In genomic region chr7:74101061-74101681, GRCh38 we compare ENCODE assay signal across 9 cellular contexts. TPM values are rescaled to one million over a fixed set of nuclear protein-coding genes. Genes with fewer than 3 reads are reported as not detected.
DNase-seq lines count a peak whose midpoint lies in the region; ATAC-seq and TF ChIP-seq lines count a peak whose summit lies in the region.
"Had no signal": no experiment of that assay in that cellular context is flagged by ENCODE, and none has a peak within 500 bp of the region (broad histone marks: within the 10 kb centered on the region; RNA-seq: fewer than 3 reads in every experiment).

No MANE protein-coding gene starts in this region.

- intact Hi-C loops in sciatic nerve (cut with DNase I) (no loop called here), esophagus squamous epithelium (cut with DNase I) (no loop called here)

- H3K36me3 ChIP-seq in Peyer's patch (peaks cover 0 to 23% (median 0%) of the 10 kb centered on the region in 3 donors), esophagus squamous epithelium (peaks cover 0 to 67% (median 9%) of the 10 kb centered on the region in 3 donors)

- H3K27me3 Mint-ChIP-seq in activated T-cell treated with anti-CD3 and anti-CD28 coated beads, Interleukin-2, amount 50 U/mL, for 72 hours (ENCODE audit: low read depth), result no peaks in the 10 kb centered on the region
- H3K27me3 Mint-ChIP-seq: activated T-cell treated with anti-CD3 and anti-CD28 coated beads, Interleukin-2, amount 50 U/mL, for 24 hours had no signal

- H3K4me1 Mint-ChIP-seq in activated T-cell treated with anti-CD3 and anti-CD28 coated beads, Interleukin-2, amount 50 U/mL, for 72 hours (ENCODE audit: low read depth), result no peaks in the 10 kb centered on the region

- H3K4me3 Mint-ChIP-seq in activated T-cell treated with anti-CD3 and anti-CD28 coated beads, Interleukin-2, amount 50 U/mL, for 72 hours, result no peak overlapping the region
- H3K4me3 Mint-ChIP-seq: activated T-cell treated with anti-CD3 and anti-CD28 coated beads, Interleukin-2, amount 50 U/mL, for 24 hours had no signal

- H3K27me3 ChIP-seq in Peyer's patch (no peaks in the 10 kb centered on the region), esophagus squamous epithelium (no peaks in the 10 kb centered on the region)

- TF ChIP-seq CTCF in Peyer's patch (IDR thresholded peaks at IDR 0.05) (no peak), esophagus squamous epithelium (IDR thresholded peaks at IDR 0.05) (no peak)

- 63 to 84% methylated on average over 7 of the region's 8 CpGs for WGBS in esophagus squamous epithelium, 2 donors

- TF ChIP-seq POLR2A in Peyer's patch (IDR thresholded peaks at IDR 0.05), result no peak
- TF ChIP-seq POLR2A in esophagus squamous epithelium (IDR thresholded peaks at IDR 0.05), result no peak

- no peaks in the 10 kb centered on the region for H3K4me1 ChIP-seq in Peyer's patch
- peaks cover 0 to 57% (median 21%) of the 10 kb centered on the region in 3 donors for H3K4me1 ChIP-seq in esophagus squamous epithelium

- H3K27ac Mint-ChIP-seq in activated T-cell treated with anti-CD3 and anti-CD28 coated beads, Interleukin-2, amount 50 U/mL, for 72 hours, result no peak overlapping the region
- H3K27ac Mint-ChIP-seq: activated T-cell treated with anti-CD3 and anti-CD28 coated beads, Interleukin-2, amount 50 U/mL, for 24 hours had no signal

- no peak overlapping the region for H3K4me3 ChIP-seq in Peyer's patch
- no peak overlapping the region for H3K4me3 ChIP-seq in esophagus squamous epithelium

- peak overlapping the region in 2 of 4 donors; percentile 26 to 47 for H3K27ac ChIP-seq in Peyer's patch
- peak overlapping the region in 2 of 4 donors; percentile 25 to 39 for H3K27ac ChIP-seq in esophagus squamous epithelium

- DNase-seq in Peyer's patch (peak in 2 of 3 donors; percentile 53 to 70), sciatic nerve (ENCODE audit: low spot score) (no peak), SKM-1 (lab: John Stamatoyannopoulos, UW; ENCODE audit: unreplicated experiment) (no peak), esophagus squamous epithelium (lab: John Stamatoyannopoulos, UW) (no peak), inferior parietal cortex (ENCODE audit: extremely low spot score) (no peak)
- DNase-seq in activated T-cell treated with anti-CD3 and anti-CD28 coated beads, Interleukin-2, amount 50 U/mL, for 72 hours, result no peak
- DNase-seq: activated T-cell treated with anti-CD3 and anti-CD28 coated beads, Interleukin-2, amount 50 U/mL, for 24 hours had no signal

- H3K9me3 ChIP-seq in Peyer's patch (no peaks in the 10 kb centered on the region), esophagus squamous epithelium (no peaks in the 10 kb centered on the region)

- peaks cover 4 to 7% of the 10 kb centered on the region in 2 donors for H3K36me3 Mint-ChIP-seq in activated T-cell treated with anti-CD3 and anti-CD28 coated beads, Interleukin-2, amount 50 U/mL, for 72 hours (ENCODE audit: insufficient read depth in 2 of 2)

- peak; percentile 91 for ATAC-seq in GM18909 (IDR thresholded peaks at IDR 0.05; ENCODE audit: poor library complexity, unreplicated experiment)
- ATAC-seq in HG02852 (IDR thresholded peaks at IDR 0.05; ENCODE audit: unreplicated experiment), result peak; percentile 91
- peak; percentile 56 for ATAC-seq in sciatic nerve
- no peak for ATAC-seq in activated T-cell treated with anti-CD3 and anti-CD28 coated beads, Interleukin-2, amount 50 U/mL, for 72 hours (replicated peaks in 1 of 2)

- peaks cover 0 to 2% of the 10 kb centered on the region in 2 donors for H3K9me3 Mint-ChIP-seq in activated T-cell treated with anti-CD3 and anti-CD28 coated beads, Interleukin-2, amount 50 U/mL, for 72 hours
- H3K9me3 Mint-ChIP-seq: activated T-cell treated with anti-CD3 and anti-CD28 coated beads, Interleukin-2, amount 50 U/mL, for 24 hours had no signal

RNA-seq across cellular contexts. Expression of gene LIMK1, which starts 17.6 kb away (rescaled TPM):
- total RNA-seq in Peyer's patch (10 to 100 TPM in 2 of 4 donors, 1 to 10 TPM in 2; 3.7 to 38.0 (median 11.7) TPM), sciatic nerve (17.6 TPM), esophagus squamous epithelium (10 to 100 TPM in 3 of 4 donors, 1 to 10 TPM in 1; 8.0 to 13.2 (median 12.2) TPM)
- total RNA-seq in activated T-cell treated with anti-CD3 and anti-CD28 coated beads, Interleukin-2, amount 50 U/mL, for 72 hours, result 10 to 100 TPM; 18.8 to 22.3 TPM

Comparison
In these comparisons a context has a peak if more than half of its experiments do, and no peak if none do; other contexts are left out.
1. ATAC-seq: peak in GM18909 (single experiment), HG02852 (single experiment) and sciatic nerve (single experiment); none in activated T-cell treated with anti-CD3 and anti-CD28 coated beads, Interleukin-2, amount 50 U/mL, for 72 hours (0 of 2).
2. DNase-seq: peak in Peyer's patch (2 of 3); none in sciatic nerve (single experiment), activated T-cell treated with anti-CD3 and anti-CD28 coated beads, Interleukin-2, amount 50 U/mL, for 72 hours (0 of 2), SKM-1 (single experiment), esophagus squamous epithelium (single experiment) and inferior parietal cortex (single experiment).